1 cellular context compared by ENCODE assay signal in genomic region chr5:168147536-168148460, GRCh38.
TF ChIP-seq lines count a peak whose summit lies in the region.

No MANE protein-coding gene starts in this region.

TF ChIP-seq in GM23338, 12 proteins besides CTCF, POLR2A, EP300 and RAD21:
- TF ChIP-seq ZNF462 (CRISPR knock-in tag; IDR thresholded peaks at IDR 0.05) = no peak
